Comparison of ENCODE assay signal across 8 cellular contexts in the genomic region with DNA sequence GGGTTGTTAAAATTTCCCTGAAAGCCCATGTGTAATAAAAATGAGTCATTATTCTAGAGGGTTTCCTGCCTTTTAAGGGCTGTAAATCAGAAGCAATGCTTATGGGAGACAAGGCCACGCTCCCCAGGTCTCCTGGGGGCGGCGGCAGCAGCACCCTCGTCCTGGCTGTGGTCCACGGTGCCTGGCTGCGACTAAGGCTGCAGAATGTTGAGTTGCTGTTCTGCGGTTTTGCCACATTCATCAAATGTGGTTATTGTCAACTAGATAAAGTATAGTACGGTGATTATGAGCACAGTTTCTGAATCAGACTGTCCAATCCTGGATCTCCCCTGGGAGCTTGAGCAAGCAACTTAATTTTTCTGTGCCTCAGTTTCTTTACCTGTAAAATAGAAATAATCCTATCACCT. TPM values are rescaled to one million over a fixed set of nuclear protein-coding genes. Genes with fewer than 3 reads are reported as not detected.
A peak's percentile ranks its signal among the peaks of the same experiment; 100 is the strongest.
DNase-seq lines count a peak whose midpoint lies in the region; ATAC-seq, FAIRE-seq and TF ChIP-seq lines count a peak whose summit lies in the region.

No MANE protein-coding gene starts in this region.

- TF ChIP-seq CTCF in fibroblast of villous mesenchyme (IDR thresholded peaks at IDR 0.05; ENCODE audit: insufficient read depth, low read depth, low read length), result no peak

- FAIRE-seq in GM12892 (lab: Jason Lieb, UNC) (peak; percentile 46), urothelium cell line (lab: Jason Lieb, UNC) (no peak)

- no peak overlapping the region for H3K4me3 ChIP-seq in fibroblast of villous mesenchyme (ENCODE audit: low read depth, low read length)

- 0 out of 2 replicates have a peak, but pooled peaks have one; percentile 39 for TF ChIP-seq POLR2A in GM12892 (IDR thresholded peaks at IDR 0.05; ENCODE audit: low read depth, low read length)

- peak; percentile 37 for ATAC-seq in HG03571 (IDR thresholded peaks at IDR 0.05; ENCODE audit: unreplicated experiment)

- DNase-seq in GM12892 (ENCODE audit: insufficient read length) (no peak), fibroblast of villous mesenchyme (ENCODE audit: low read depth) (peak; percentile 87), urothelium cell line (ENCODE audit: low spot score) (peak; percentile 83), NCI-H187 (lab: John Stamatoyannopoulos, UW) (no peak), SIG-M5 (lab: John Stamatoyannopoulos, UW) (no peak), NCI-H2227 (lab: John Stamatoyannopoulos, UW; ENCODE audit: unreplicated experiment) (no peak)
- DNase-seq in activated CD4-positive, alpha-beta T cell treated with anti-CD3 and anti-CD28 coated beads, Interleukin-2, amount 50 U/mL, for 1 hour, result peak; percentile 44

RNA-seq across cellular contexts. Expression of gene AGFG1, which starts 11.9 kb away (rescaled TPM):
- 68.9 TPM for polyA plus RNA-seq in GM12892 (2012; ENCODE audit: missing spikeins)
- total RNA-seq in fibroblast of villous mesenchyme, result 30.0 and 56.1 TPM in 2 replicates

Comparison
In these comparisons a context has a peak if more than half of its experiments do, and no peak if none do; other contexts are left out.
1. DNase-seq: peak in activated CD4-positive, alpha-beta T cell treated with anti-CD3 and anti-CD28 coated beads, Interleukin-2, amount 50 U/mL, for 1 hour (single experiment), fibroblast of villous mesenchyme (single experiment) and urothelium cell line (single experiment); none in GM12892 (single experiment), NCI-H187 (0 of 2), SIG-M5 (single experiment) and NCI-H2227 (single experiment).